Comparison of ENCODE assay signal across 12 cellular contexts in genomic region chr6:166587631-166588413, GRCh38. TPM values are rescaled to one million over a fixed set of nuclear protein-coding genes. Genes with fewer than 3 reads are reported as not detected.
DNase-seq lines count a peak whose midpoint lies in the region; ATAC-seq, FAIRE-seq and TF ChIP-seq lines count a peak whose summit lies in the region.
"Had no signal": no experiment of that assay in that cellular context is flagged by ENCODE, and none has a peak within 500 bp of the region (broad histone marks: within the 10 kb centered on the region; RNA-seq: fewer than 3 reads in every experiment).

No MANE protein-coding gene starts in this region.

- no peak for TF ChIP-seq POLR2A in GM12878 (IDR thresholded peaks at IDR 0.05; ENCODE audit: low read depth, low read length)

- H3K4me1 ChIP-seq in GM12878 (ENCODE audit: control insufficient read depth, insufficient read depth, low read length), result peaks cover 32% of the 10 kb centered on the region

- intact Hi-C loops in GM12878 (cut with micrococcal nuclease; ENCODE audit: unreplicated experiment), result loop anchor here (2.0 kb wide), 1 partner anchor 39 kb away; the partner anchor contains the start of gene RPS6KA2
- intact Hi-C loops in posterior vena cava (cut with DNase I), result no loop called here

- TF ChIP-seq RAD21 in GM12878 (IDR thresholded peaks at IDR 0.05; ENCODE audit: insufficient read depth, low read depth, low read length), result no peak

- 3% methylated on average over 10 of the region's 10 CpGs for WGBS in GM12878 (ENCODE audit: insufficient coverage, insufficient replicate concordance, low lambda C conversion rate, missing lambda C conversion rate)

- peak overlapping the region; percentile 73 for H3K27ac ChIP-seq in GM12878 (ENCODE audit: control insufficient read depth, insufficient read depth)
- H3K27ac ChIP-seq: VCaP had no signal

- no peaks in the 10 kb centered on the region for H4K20me1 ChIP-seq in GM12878 (ENCODE audit: control insufficient read depth, insufficient read depth)

- H3K27me3 ChIP-seq in GM12878 (replicated peaks in 1 of 2; ENCODE audit: control insufficient read depth in 2 of 2, insufficient read depth in 2 of 2, low read length in 1 of 2), result no peaks in the 10 kb centered on the region

- no peaks in the 10 kb centered on the region for H3K79me2 ChIP-seq in GM12878 (ENCODE audit: control insufficient read depth, insufficient read depth, low read length)

- TF ChIP-seq EP300 in GM12878 (IDR thresholded peaks at IDR 0.05; ENCODE audit: borderline replicate concordance in 1 of 2, control insufficient read depth in 1 of 2, low read depth in 2 of 2, low read length in 2 of 2), result no peak

- CTCF ChIA-PET in GM12878 (lab: Yijun Ruan, JAX), result no interaction called here

- in situ Hi-C loops in GM12878 (cut with MboI), result no loop called here

- BruUV-seq in GM12878 (replicated peaks; lab: Mats Ljungman, UMichigan), result no TSS peak

- no peaks in the 10 kb centered on the region for H3K36me3 ChIP-seq in GM12878 (ENCODE audit: control insufficient read depth in 2 of 2, insufficient read depth in 2 of 2, low read length in 1 of 2)

- peak overlapping the region; percentile 31 for H3K9ac ChIP-seq in GM12878 (ENCODE audit: control insufficient read depth, insufficient read depth, low read length)

- peak overlapping the region; percentile 84 for H3K4me2 ChIP-seq in GM12878 (ENCODE audit: control insufficient read depth, insufficient read depth)

- RAD21 ChIA-PET in GM12878 (lab: Charles Lee; ENCODE audit: unreplicated experiment), result interaction anchor here (1.8 kb wide), 1 partner anchor 40 kb away, joined by 8 read pairs; the partner anchor contains the start of gene RPS6KA2

- H3K4me3 ChIP-seq in GM12878, result peak overlapping the region; percentile 57
- H3K4me3 ChIP-seq: skin epidermis had no signal

- ATAC-seq in GM18498 (IDR thresholded peaks at IDR 0.05; ENCODE audit: unreplicated experiment) (peak; percentile 72), GM21367 (IDR thresholded peaks at IDR 0.05; ENCODE audit: unreplicated experiment) (peak; percentile 83), HG03175 (IDR thresholded peaks at IDR 0.05; ENCODE audit: unreplicated experiment) (peak; percentile 85), GM12878 (peak; percentile 88)

- H3K9me3 ChIP-seq in GM12878 (replicated peaks; ENCODE audit: control insufficient read depth, insufficient read depth, low read length), result no peaks in the 10 kb centered on the region

- peak; percentile 58 for DNase-seq in GM12878 (ENCODE audit: low read depth, low spot score)
- no peak for DNase-seq in posterior vena cava (ENCODE audit: low spot score)
- DNase-seq in NCI-H2227 (lab: John Stamatoyannopoulos, UW; ENCODE audit: unreplicated experiment), result no peak
- DNase-seq in cerebellar cortex (ENCODE audit: low spot score), result no peak
- DNase-seq in AG20443 (ENCODE audit: low spot score), result no peak

- peak overlapping the region; percentile 52 for H2AFZ ChIP-seq in GM12878 (ENCODE audit: control insufficient read depth, low read depth, low read length)

- POLR2A ChIA-PET in GM12878 (lab: Charles Lee), result interaction anchor here (1.3 kb wide), 1 partner anchor 243 kb away, joined by 3 read pairs; no protein-coding TSS in a partner anchor

- no peak for TF ChIP-seq CTCF in GM12878 (IDR thresholded peaks at IDR 0.05 in 2 of 3, conservative IDR thresholded peaks at IDR 0.05 in 1 of 3; ENCODE audit: control insufficient read depth in 2 of 3, extremely low read depth in 1 of 3, insufficient read depth in 1 of 3, low read depth in 3 of 3, low read length in 3 of 3)

- SMC1A ChIA-PET in GM12878 (lab: Charles Lee; ENCODE audit: uncharacterized antibody, unreplicated experiment), result interaction anchor here (1.1 to 1.4 kb wide), 3 partner anchors 13 to 187 kb away, joined by 3 to 5 read pairs (median 3); no protein-coding TSS in a partner anchor

- peak; percentile 47 for FAIRE-seq in GM12878 (lab: Jason Lieb, UNC)
- FAIRE-seq: bronchial epithelial cell, islet of Langerhans had no signal

TF ChIP-seq in GM12878, 131 proteins besides CTCF, POLR2A, EP300 and RAD21 (continues in another document):
- TF ChIP-seq TBL1XR1 (IDR thresholded peaks at IDR 0.05; ENCODE audit: low read depth, low read length) (no peak), FOXK2 (IDR thresholded peaks at IDR 0.05) (no peak), ZBTB11 (CRISPR knock-in tag; IDR thresholded peaks at IDR 0.05) (no peak), FOS (IDR thresholded peaks at IDR 0.05; ENCODE audit: borderline replicate concordance, extremely low read depth, insufficient read length) (no peak), RFX5 (IDR thresholded peaks at IDR 0.05; ENCODE audit: low read depth, low read length) (no peak)
- TF ChIP-seq, protein P1, sequence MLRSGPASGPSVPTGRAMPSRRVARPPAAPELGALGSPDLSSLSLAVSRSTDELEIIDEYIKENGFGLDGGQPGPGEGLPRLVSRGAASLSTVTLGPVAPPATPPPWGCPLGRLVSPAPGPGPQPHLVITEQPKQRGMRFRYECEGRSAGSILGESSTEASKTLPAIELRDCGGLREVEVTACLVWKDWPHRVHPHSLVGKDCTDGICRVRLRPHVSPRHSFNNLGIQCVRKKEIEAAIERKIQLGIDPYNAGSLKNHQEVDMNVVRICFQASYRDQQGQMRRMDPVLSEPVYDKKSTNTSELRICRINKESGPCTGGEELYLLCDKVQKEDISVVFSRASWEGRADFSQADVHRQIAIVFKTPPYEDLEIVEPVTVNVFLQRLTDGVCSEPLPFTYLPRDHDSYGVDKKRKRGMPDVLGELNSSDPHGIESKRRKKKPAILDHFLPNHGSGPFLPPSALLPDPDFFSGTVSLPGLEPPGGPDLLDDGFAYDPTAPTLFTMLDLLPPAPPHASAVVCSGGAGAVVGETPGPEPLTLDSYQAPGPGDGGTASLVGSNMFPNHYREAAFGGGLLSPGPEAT (IDR thresholded peaks at IDR 0.05; ENCODE audit: low read depth), result no peak

RNA-seq across cellular contexts. Expression of gene RAMACL, which starts 1.3 kb away (rescaled TPM):
- total RNA-seq in GM12878 (2013; cell fraction: nucleolus; rRNA removed), result 0.91 and 1.3 TPM in 2 replicates
- 0.11 TPM in 1 of 2 replicates, not detected in the other for total RNA-seq in GM12878 (2014; rRNA removed)
- 0.09 TPM in 1 of 2 replicates, not detected in the other for total RNA-seq in GM12878 (2014; rRNA removed; fragmentation: Illumina TruSeq; extraction: Trizol)
- total RNA-seq in GM12878 (2021), result 0.31 TPM in 1 of 2 replicates, not detected in the other
- 0.70 TPM for polyA plus RNA-seq in GM12878 (2011; ENCODE audit: low read depth)
- polyA plus RNA-seq in GM12878 (2011; rRNA removed), result 0.48 and 0.95 TPM in 2 replicates
- polyA plus RNA-seq in GM12878 (2011; cell fraction: cytosol; rRNA removed), result 0.04 and 0.05 TPM in 2 replicates
- polyA plus RNA-seq in GM12878 (2011; cell fraction: nucleus; rRNA removed), result 0.09 and 0.24 TPM in 2 replicates
- 0.22 and 0.51 TPM in 2 replicates for polyA plus RNA-seq in GM12878 (2012)
- 0.38 and 0.48 TPM in 2 replicates for polyA plus RNA-seq in GM12878 (2014; fragmentation: Illumina TruSeq; extraction: Trizol)
- polyA plus RNA-seq in GM12878 (2014; fragmentation: Nextera tagmentation; extraction: Ambion mirVana), result 1 to 10 TPM; 1.3 TPM
- polyA plus RNA-seq in GM12878 (2014; rRNA removed), result 0.06 and 0.18 TPM in 2 replicates
- polyA plus RNA-seq in GM12878 (2016; fragmentation: Nextera tagmentation; extraction: Ambion mirVana), result under 1 TPM in 1 of 2 experiments, not detected in 1; 0.26 TPM
- 0.46 and 0.59 TPM in 2 replicates for polyA minus RNA-seq in GM12878 (2011; rRNA and poly(A)+ RNA removed)
- polyA minus RNA-seq in GM12878 (2011; cell fraction: cytosol; rRNA and poly(A)+ RNA removed), result 0.42 TPM in 1 of 2 replicates, not detected in the other
- polyA minus RNA-seq in GM12878 (2011; cell fraction: nucleus; rRNA and poly(A)+ RNA removed), result 0.36 and 0.67 TPM in 2 replicates
- 1 to 10 TPM; 1.7 to 2.7 TPM for total RNA-seq in posterior vena cava

RNA-seq across cellular contexts. Expression of gene RPS6KA2, which starts 39.2 kb away (rescaled TPM):
- total RNA-seq in GM12878 (2013; cell fraction: nucleolus; rRNA removed), result 1.4 and 1.6 TPM in 2 replicates
- total RNA-seq in GM12878 (2014; rRNA removed) (0.17 and 0.38 TPM in 2 replicates), GM12878 (2014; rRNA removed; fragmentation: Illumina TruSeq; extraction: Trizol) (0.22 TPM in 1 of 2 replicates, not detected in the other), GM12878 (2021) (0.53 and 1.0 TPM in 2 replicates), posterior vena cava (10 to 100 TPM; 34.0 to 43.4 TPM)
- 0.85 TPM for polyA plus RNA-seq in GM12878 (2011; ENCODE audit: low read depth)
- polyA plus RNA-seq in GM12878 (2011; rRNA removed) (0.24 and 0.37 TPM in 2 replicates), GM12878 (2014; fragmentation: Illumina TruSeq; extraction: Trizol) (0.07 and 1.0 TPM in 2 replicates), GM12878 (2014; fragmentation: Nextera tagmentation; extraction: Ambion mirVana) (under 1 TPM in 1 of 2 experiments, not detected in 1; 0.02 TPM), GM12878 (2014; rRNA removed) (0.44 and 0.53 TPM in 2 replicates), GM12878 (2016; fragmentation: Nextera tagmentation; extraction: Ambion mirVana) (under 1 TPM; 0.21 to 0.51 TPM)
- polyA plus RNA-seq in GM12878 (2011; cell fraction: cytosol; rRNA removed), result 0.22 and 0.39 TPM in 2 replicates
- 1.3 and 1.5 TPM in 2 replicates for polyA plus RNA-seq in GM12878 (2011; cell fraction: nucleus; rRNA removed)
- polyA plus RNA-seq in GM12878 (2012), result 1.2 and 1.6 TPM in 2 replicates
- 0.31 and 0.66 TPM in 2 replicates for polyA minus RNA-seq in GM12878 (2011; rRNA and poly(A)+ RNA removed)
- polyA minus RNA-seq in GM12878 (2011; cell fraction: cytosol; rRNA and poly(A)+ RNA removed), result 0.13 and 0.83 TPM in 2 replicates
- 0.97 and 1.4 TPM in 2 replicates for polyA minus RNA-seq in GM12878 (2011; cell fraction: nucleus; rRNA and poly(A)+ RNA removed)

Comparison
In these comparisons a context has a peak if more than half of its experiments do, and no peak if none do; other contexts are left out.
1. RNA of gene RPS6KA2, which starts 39.2 kb away (total RNA-seq): 34.0 to 43.4 TPM in posterior vena cava; 0.17 to 1.6 TPM in GM12878; every median in the first group is over 10 times any median in the second.
2. Peak in every context shown above with its lines, with median percentiles within 50 percentile points of each other: ATAC-seq.